1 cellular context compared by ENCODE assay signal in the genomic region with DNA sequence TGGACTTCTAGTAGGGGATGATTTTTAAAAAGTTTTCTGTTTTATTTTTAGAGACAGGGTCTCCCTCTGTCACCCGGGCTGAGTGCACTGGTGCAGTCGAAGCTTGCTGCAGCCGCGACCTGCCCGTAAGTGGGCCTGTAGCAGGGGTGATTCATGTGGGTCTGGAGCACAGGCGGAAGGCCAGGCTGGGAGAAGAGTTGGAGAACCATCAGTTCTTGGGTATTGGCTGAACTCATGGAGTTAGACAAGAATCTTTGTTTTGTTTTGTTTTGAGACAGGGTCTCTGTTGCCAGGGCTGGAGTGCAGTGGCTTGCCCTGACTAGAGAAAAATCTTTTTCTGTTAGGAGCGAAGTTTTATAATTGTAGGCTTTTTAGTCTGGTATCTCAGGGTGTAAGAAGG.
TF ChIP-seq lines count a peak whose summit lies in the region.

No MANE protein-coding gene starts in this region.

TF ChIP-seq in GM23338, 12 proteins besides CTCF, POLR2A, EP300 and RAD21:
- TF ChIP-seq, protein P1, sequence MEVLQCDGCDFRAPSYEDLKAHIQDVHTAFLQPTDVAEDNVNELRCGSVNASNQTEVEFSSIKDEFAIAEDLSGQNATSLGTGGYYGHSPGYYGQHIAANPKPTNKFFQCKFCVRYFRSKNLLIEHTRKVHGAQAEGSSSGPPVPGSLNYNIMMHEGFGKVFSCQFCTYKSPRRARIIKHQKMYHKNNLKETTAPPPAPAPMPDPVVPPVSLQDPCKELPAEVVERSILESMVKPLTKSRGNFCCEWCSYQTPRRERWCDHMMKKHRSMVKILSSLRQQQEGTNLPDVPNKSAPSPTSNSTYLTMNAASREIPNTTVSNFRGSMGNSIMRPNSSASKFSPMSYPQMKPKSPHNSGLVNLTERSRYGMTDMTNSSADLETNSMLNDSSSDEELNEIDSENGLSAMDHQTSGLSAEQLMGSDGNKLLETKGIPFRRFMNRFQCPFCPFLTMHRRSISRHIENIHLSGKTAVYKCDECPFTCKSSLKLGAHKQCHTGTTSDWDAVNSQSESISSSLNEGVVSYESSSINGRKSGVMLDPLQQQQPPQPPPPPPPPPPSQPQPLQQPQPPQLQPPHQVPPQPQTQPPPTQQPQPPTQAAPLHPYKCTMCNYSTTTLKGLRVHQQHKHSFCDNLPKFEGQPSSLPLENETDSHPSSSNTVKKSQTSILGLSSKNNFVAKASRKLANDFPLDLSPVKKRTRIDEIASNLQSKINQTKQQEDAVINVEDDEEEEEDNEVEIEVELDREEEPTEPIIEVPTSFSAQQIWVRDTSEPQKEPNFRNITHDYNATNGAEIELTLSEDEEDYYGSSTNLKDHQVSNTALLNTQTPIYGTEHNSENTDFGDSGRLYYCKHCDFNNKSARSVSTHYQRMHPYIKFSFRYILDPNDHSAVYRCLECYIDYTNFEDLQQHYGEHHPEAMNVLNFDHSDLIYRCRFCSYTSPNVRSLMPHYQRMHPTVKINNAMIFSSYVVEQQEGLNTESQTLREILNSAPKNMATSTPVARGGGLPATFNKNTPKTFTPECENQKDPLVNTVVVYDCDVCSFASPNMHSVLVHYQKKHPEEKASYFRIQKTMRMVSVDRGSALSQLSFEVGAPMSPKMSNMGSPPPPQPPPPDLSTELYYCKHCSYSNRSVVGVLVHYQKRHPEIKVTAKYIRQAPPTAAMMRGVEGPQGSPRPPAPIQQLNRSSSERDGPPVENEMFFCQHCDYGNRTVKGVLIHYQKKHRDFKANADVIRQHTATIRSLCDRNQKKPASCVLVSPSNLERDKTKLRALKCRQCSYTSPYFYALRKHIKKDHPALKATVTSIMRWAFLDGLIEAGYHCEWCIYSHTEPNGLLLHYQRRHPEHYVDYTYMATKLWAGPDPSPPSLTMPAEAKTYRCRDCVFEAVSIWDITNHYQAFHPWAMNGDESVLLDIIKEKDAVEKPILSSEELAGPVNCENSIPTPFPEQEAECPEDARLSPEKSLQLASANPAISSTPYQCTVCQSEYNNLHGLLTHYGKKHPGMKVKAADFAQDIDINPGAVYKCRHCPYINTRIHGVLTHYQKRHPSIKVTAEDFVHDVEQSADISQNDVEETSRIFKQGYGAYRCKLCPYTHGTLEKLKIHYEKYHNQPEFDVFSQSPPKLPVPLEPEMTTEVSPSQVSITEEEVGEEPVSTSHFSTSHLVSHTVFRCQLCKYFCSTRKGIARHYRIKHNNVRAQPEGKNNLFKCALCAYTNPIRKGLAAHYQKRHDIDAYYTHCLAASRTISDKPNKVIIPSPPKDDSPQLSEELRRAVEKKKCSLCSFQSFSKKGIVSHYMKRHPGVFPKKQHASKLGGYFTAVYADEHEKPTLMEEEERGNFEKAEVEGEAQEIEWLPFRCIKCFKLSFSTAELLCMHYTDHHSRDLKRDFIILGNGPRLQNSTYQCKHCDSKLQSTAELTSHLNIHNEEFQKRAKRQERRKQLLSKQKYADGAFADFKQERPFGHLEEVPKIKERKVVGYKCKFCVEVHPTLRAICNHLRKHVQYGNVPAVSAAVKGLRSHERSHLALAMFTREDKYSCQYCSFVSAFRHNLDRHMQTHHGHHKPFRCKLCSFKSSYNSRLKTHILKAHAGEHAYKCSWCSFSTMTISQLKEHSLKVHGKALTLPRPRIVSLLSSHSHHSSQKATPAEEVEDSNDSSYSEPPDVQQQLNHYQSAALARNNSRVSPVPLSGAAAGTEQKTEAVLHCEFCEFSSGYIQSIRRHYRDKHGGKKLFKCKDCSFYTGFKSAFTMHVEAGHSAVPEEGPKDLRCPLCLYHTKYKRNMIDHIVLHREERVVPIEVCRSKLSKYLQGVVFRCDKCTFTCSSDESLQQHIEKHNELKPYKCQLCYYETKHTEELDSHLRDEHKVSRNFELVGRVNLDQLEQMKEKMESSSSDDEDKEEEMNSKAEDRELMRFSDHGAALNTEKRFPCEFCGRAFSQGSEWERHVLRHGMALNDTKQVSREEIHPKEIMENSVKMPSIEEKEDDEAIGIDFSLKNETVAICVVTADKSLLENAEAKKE (CRISPR knock-in tag; IDR thresholded peaks at IDR 0.05): no peak
- TF ChIP-seq, protein P2, sequence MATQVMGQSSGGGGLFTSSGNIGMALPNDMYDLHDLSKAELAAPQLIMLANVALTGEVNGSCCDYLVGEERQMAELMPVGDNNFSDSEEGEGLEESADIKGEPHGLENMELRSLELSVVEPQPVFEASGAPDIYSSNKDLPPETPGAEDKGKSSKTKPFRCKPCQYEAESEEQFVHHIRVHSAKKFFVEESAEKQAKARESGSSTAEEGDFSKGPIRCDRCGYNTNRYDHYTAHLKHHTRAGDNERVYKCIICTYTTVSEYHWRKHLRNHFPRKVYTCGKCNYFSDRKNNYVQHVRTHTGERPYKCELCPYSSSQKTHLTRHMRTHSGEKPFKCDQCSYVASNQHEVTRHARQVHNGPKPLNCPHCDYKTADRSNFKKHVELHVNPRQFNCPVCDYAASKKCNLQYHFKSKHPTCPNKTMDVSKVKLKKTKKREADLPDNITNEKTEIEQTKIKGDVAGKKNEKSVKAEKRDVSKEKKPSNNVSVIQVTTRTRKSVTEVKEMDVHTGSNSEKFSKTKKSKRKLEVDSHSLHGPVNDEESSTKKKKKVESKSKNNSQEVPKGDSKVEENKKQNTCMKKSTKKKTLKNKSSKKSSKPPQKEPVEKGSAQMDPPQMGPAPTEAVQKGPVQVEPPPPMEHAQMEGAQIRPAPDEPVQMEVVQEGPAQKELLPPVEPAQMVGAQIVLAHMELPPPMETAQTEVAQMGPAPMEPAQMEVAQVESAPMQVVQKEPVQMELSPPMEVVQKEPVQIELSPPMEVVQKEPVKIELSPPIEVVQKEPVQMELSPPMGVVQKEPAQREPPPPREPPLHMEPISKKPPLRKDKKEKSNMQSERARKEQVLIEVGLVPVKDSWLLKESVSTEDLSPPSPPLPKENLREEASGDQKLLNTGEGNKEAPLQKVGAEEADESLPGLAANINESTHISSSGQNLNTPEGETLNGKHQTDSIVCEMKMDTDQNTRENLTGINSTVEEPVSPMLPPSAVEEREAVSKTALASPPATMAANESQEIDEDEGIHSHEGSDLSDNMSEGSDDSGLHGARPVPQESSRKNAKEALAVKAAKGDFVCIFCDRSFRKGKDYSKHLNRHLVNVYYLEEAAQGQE (IDR thresholded peaks at IDR 0.05; ENCODE audit: unreplicated experiment): no peak
- TF ChIP-seq JUNB (IDR thresholded peaks at IDR 0.05; ENCODE audit: unreplicated experiment) (no peak), CREB1 (CRISPR knock-in tag; IDR thresholded peaks at IDR 0.05; ENCODE audit: low read depth) (no peak), EZH2 (IDR thresholded peaks at IDR 0.05; ENCODE audit: low read depth, unreplicated experiment) (no peak), STAT1 (IDR thresholded peaks at IDR 0.05; ENCODE audit: unreplicated experiment) (no peak), ZNF114 (CRISPR knock-in tag; IDR thresholded peaks at IDR 0.05) (no peak), ZNF331 (CRISPR knock-in tag; IDR thresholded peaks at IDR 0.05; ENCODE audit: low read depth) (no peak), NANOG (IDR thresholded peaks at IDR 0.05; ENCODE audit: borderline replicate concordance) (no peak), POLR2AphosphoS5 (IDR thresholded peaks at IDR 0.05; ENCODE audit: low read depth) (no peak), EZH2phosphoT487 (IDR thresholded peaks at IDR 0.05; ENCODE audit: unreplicated experiment) (no peak)
- TF ChIP-seq, protein P3, sequence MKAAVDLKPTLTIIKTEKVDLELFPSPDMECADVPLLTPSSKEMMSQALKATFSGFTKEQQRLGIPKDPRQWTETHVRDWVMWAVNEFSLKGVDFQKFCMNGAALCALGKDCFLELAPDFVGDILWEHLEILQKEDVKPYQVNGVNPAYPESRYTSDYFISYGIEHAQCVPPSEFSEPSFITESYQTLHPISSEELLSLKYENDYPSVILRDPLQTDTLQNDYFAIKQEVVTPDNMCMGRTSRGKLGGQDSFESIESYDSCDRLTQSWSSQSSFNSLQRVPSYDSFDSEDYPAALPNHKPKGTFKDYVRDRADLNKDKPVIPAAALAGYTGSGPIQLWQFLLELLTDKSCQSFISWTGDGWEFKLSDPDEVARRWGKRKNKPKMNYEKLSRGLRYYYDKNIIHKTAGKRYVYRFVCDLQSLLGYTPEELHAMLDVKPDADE (IDR thresholded peaks at IDR 0.05): no peak
TF ChIP-seq in GM23338: peak in this region for 0.
